ENCODE assay signal across 9 cellular contexts in the genomic region with DNA sequence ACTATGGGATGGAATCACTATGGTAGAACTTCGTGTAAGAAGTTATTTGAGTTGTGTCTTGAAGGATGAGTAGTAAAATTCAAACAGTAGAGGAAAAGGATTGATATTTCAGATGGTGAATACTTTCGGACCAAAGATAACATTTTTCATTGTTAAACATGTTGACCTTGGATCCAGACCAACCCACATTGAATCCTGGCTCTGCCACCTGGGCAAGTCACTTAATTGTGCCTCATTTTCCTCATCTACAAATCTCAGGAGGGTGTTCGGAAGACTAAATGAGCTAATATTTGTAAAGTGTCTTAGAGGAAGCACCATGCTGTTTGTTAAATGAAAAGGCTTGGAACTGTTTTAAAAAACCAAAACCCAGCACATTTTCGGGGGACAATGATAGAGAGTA. TPM values are rescaled to one million over a fixed set of nuclear protein-coding genes. Genes with fewer than 3 reads are reported as not detected.
A peak's percentile ranks its signal among the peaks of the same experiment; 100 is the strongest.
DNase-seq lines count a peak whose midpoint lies in the region; ATAC-seq and TF ChIP-seq lines count a peak whose summit lies in the region.
"Had no signal": no experiment of that assay in that cellular context is flagged by ENCODE, and none has a peak within 500 bp of the region (broad histone marks: within the 10 kb centered on the region; RNA-seq: fewer than 3 reads in every experiment).

No MANE protein-coding gene starts in this region.

- H3K4me1 Mint-ChIP-seq in Caco-2 (ENCODE audit: low read depth, unreplicated experiment) (no peaks in the 10 kb centered on the region), nephron progenitor cell (peaks cover 40% of the 10 kb centered on the region)

- H3K9me3 ChIP-seq in Caco-2, result no peaks in the 10 kb centered on the region
- no peaks in the 10 kb centered on the region for H3K9me3 ChIP-seq in Loucy (ENCODE audit: insufficient read depth, low read depth, low read length)
- no peaks in the 10 kb centered on the region for H3K9me3 ChIP-seq in breast epithelium
- H3K9me3 ChIP-seq in mucosa of descending colon, result no peaks in the 10 kb centered on the region

- H3K9me2 ChIP-seq in Loucy (replicated peaks; ENCODE audit: low read depth, low read length), result no peaks in the 10 kb centered on the region

- H3K36me3 ChIP-seq in Caco-2 (ENCODE audit: control insufficient read depth, insufficient read depth, low read length) (no peaks in the 10 kb centered on the region), Loucy (ENCODE audit: insufficient read depth, low read length) (no peaks in the 10 kb centered on the region), breast epithelium (no peaks in the 10 kb centered on the region), mucosa of descending colon (ENCODE audit: low read depth) (no peaks in the 10 kb centered on the region)

- no peak for TF ChIP-seq POLR2A in breast epithelium (IDR thresholded peaks at IDR 0.05)

- no peak for DNase-seq in Caco-2
- no peak for DNase-seq in breast epithelium (ENCODE audit: low spot score in 2 of 2)
- no peak for DNase-seq in nephron progenitor cell
- DNase-seq in mucosa of descending colon, result no peak
- DNase-seq in AML-193 (lab: John Stamatoyannopoulos, UW), result no peak
- DNase-seq in SW 1271 (lab: John Stamatoyannopoulos, UW), result no peak
- DNase-seq in stimulated activated CD4-positive, alpha-beta T cell treated with anti-CD3 and anti-CD28 coated beads, Interleukin-2, amount 100 ng/mL, for 48 hours, result no peak

- no peaks in the 10 kb centered on the region for H3K27me3 ChIP-seq in Caco-2 (replicated peaks; ENCODE audit: control insufficient read depth, insufficient read depth, low read length)
- H3K27me3 ChIP-seq in Loucy (ENCODE audit: insufficient read depth, low read length, poor library complexity, severe bottlenecking), result no peaks in the 10 kb centered on the region
- peaks cover 0 to 16% of the 10 kb centered on the region in 2 donors for H3K27me3 ChIP-seq in breast epithelium

- no peak for ATAC-seq in mucosa of descending colon

- intact Hi-C loops in Caco-2 (cut with micrococcal nuclease; ENCODE audit: unreplicated experiment) (loop anchor here (5.0 kb wide), 1 partner anchor 100 kb away; a partner anchor contains a TSS), breast epithelium (cut with DNase I; ENCODE audit: low total_unique reads) (no loop called here), mucosa of descending colon (cut with DNase I, micrococcal nuclease) (no loop called here)

- H4K20me1 ChIP-seq in Loucy (ENCODE audit: insufficient read depth, low read length, poor library complexity, severe bottlenecking), result peaks cover under 1% of the 10 kb centered on the region

- CTCF ChIA-PET in Caco-2 (lab: Charles Lee), result no interaction called here

- H3K4me2 ChIP-seq in Loucy (ENCODE audit: low read depth, low read length, poor library complexity, severe bottlenecking), result peak overlapping the region; percentile 86

- H3K4me3 Mint-ChIP-seq in Caco-2 (ENCODE audit: unreplicated experiment), result peak overlapping the region; percentile 88
- peak overlapping the region; percentile 91 for H3K4me3 Mint-ChIP-seq in nephron progenitor cell

- H3K4me3 ChIP-seq in Caco-2 (ENCODE audit: low read depth, low read length) (peak overlapping the region; percentile 81), Loucy (ENCODE audit: low read length, poor library complexity, severe bottlenecking) (peak overlapping the region; percentile 80), breast epithelium (peak overlapping the region in 2 of 3 donors; percentile 57 to 66), mucosa of descending colon (no peak overlapping the region)

- H3K27ac ChIP-seq in breast epithelium, result no peak overlapping the region

- no peak overlapping the region for H3K27ac Mint-ChIP-seq in Caco-2 (ENCODE audit: unreplicated experiment)
- H3K27ac Mint-ChIP-seq in nephron progenitor cell, result no peak overlapping the region

- H3K36me3 Mint-ChIP-seq in Caco-2 (ENCODE audit: insufficient read depth, unreplicated experiment) (peaks cover 22% of the 10 kb centered on the region), nephron progenitor cell (ENCODE audit: low read depth) (peaks cover 8% of the 10 kb centered on the region)

- no peaks in the 10 kb centered on the region for H3K27me3 Mint-ChIP-seq in Caco-2 (ENCODE audit: insufficient read depth, unreplicated experiment)
- peaks cover 18% of the 10 kb centered on the region for H3K27me3 Mint-ChIP-seq in nephron progenitor cell (ENCODE audit: low read depth, poor library complexity)

- TF ChIP-seq CTCF in Caco-2 (IDR thresholded peaks at IDR 0.05; ENCODE audit: insufficient read depth in 1 of 2, low read depth in 1 of 2, low read length in 1 of 2, severe bottlenecking in 1 of 2, unreplicated experiment in 1 of 2) (no peak), Loucy (conservative IDR thresholded peaks at IDR 0.05; ENCODE audit: low read length) (no peak), breast epithelium (IDR thresholded peaks at IDR 0.05) (no peak), nephron progenitor cell (IDR thresholded peaks at IDR 0.05) (no peak), mucosa of descending colon (IDR thresholded peaks at IDR 0.05) (no peak)

- H3K9me3 Mint-ChIP-seq in Caco-2 (ENCODE audit: unreplicated experiment), result no peaks in the 10 kb centered on the region
- peaks cover 48% of the 10 kb centered on the region for H3K9me3 Mint-ChIP-seq in nephron progenitor cell

- H3K9ac ChIP-seq in Loucy (ENCODE audit: low read depth, low read length, poor library complexity, severe bottlenecking), result peak overlapping the region; percentile 81

- no peaks in the 10 kb centered on the region for H3K4me1 ChIP-seq in Caco-2
- peaks cover 19% of the 10 kb centered on the region for H3K4me1 ChIP-seq in Loucy (ENCODE audit: insufficient read depth, low read length, poor library complexity, severe bottlenecking)
- H3K4me1 ChIP-seq in breast epithelium, result no peaks in the 10 kb centered on the region
- H3K4me1 ChIP-seq in mucosa of descending colon (ENCODE audit: low read depth), result peaks cover 2% of the 10 kb centered on the region

- POLR2A ChIA-PET in Caco-2 (lab: Charles Lee), result no interaction called here

- H3F3A ChIP-seq in Loucy (ENCODE audit: low read depth), result no peaks in the 10 kb centered on the region

- peaks cover 61% of the 10 kb centered on the region for H3K79me2 ChIP-seq in Loucy (ENCODE audit: insufficient read depth, low read length)

- no peak overlapping the region for H2AFZ ChIP-seq in Loucy (ENCODE audit: low read length)

- no TSS peak for BruUV-seq in Caco-2 (replicated peaks; lab: Mats Ljungman, UMichigan)

RNA-seq across cellular contexts. Expression of a gene that starts 1.4 kb away (rescaled TPM):
- total RNA-seq in Caco-2 (2022) (53.0 and 55.4 TPM in 2 replicates), breast epithelium (10 to 100 TPM; 13.5 to 24.6 (median 16.6) TPM), mucosa of descending colon (10 to 100 TPM; 45.3 to 66.9 (median 50.0) TPM)

RNA-seq across cellular contexts. Expression of a gene that starts 4.7 kb away (rescaled TPM):
- total RNA-seq in Caco-2 (2022) (0.35 TPM in 1 of 2 replicates, not detected in the other), breast epithelium (1 to 10 TPM in 2 of 3 donors, under 1 TPM in 1; 0.73 to 2.6 (median 1.6) TPM), mucosa of descending colon (under 1 TPM; 0.38 to 0.55 (median 0.47) TPM)
- total RNA-seq: NCI-H460 had no signal

RNA-seq across cellular contexts. Expression of a gene that starts 56.7 kb away (rescaled TPM):
- 24.3 and 25.3 TPM in 2 replicates for total RNA-seq in Caco-2 (2022)
- total RNA-seq in breast epithelium, result 10 to 100 TPM in 1 of 3 donors, 1 to 10 TPM in 2; 5.3 to 10.7 (median 9.2) TPM
- total RNA-seq in mucosa of descending colon, result 10 to 100 TPM; 26.3 to 65.0 (median 43.7) TPM
